ENCODE assay signal across 1 cellular context in genomic region chr1:45876000-45876399, GRCh38.
A peak's percentile ranks its signal among the peaks of the same experiment; 100 is the strongest.
TF ChIP-seq lines count a peak whose summit lies in the region.

No MANE protein-coding gene starts in this region.

TF ChIP-seq in HEK293, 187 proteins besides CTCF, POLR2A, EP300 and RAD21 (continued from another document):
- TF ChIP-seq, protein P1, sequence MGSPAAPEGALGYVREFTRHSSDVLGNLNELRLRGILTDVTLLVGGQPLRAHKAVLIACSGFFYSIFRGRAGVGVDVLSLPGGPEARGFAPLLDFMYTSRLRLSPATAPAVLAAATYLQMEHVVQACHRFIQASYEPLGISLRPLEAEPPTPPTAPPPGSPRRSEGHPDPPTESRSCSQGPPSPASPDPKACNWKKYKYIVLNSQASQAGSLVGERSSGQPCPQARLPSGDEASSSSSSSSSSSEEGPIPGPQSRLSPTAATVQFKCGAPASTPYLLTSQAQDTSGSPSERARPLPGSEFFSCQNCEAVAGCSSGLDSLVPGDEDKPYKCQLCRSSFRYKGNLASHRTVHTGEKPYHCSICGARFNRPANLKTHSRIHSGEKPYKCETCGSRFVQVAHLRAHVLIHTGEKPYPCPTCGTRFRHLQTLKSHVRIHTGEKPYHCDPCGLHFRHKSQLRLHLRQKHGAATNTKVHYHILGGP (tag by site-specific recombination; IDR thresholded peaks at IDR 0.05): peak; percentile 96
- TF ChIP-seq ZNF112 (tag by site-specific recombination; IDR thresholded peaks at IDR 0.05) (peak; percentile 97), ZNF2 (tag by site-specific recombination; IDR thresholded peaks at IDR 0.05) (peak; percentile 35; the same call in 1 of the 2 replicates), TSHZ1 (tag by site-specific recombination; IDR thresholded peaks at IDR 0.05; ENCODE audit: borderline replicate concordance) (peak; percentile 22; the same call in 1 of the 2 replicates), ZNF768 (tag by site-specific recombination; IDR thresholded peaks at IDR 0.05) (no peak), ZNF239 (tag by site-specific recombination; IDR thresholded peaks at IDR 0.05) (no peak), ZBTB48 (tag by site-specific recombination; IDR thresholded peaks at IDR 0.05) (0 out of 2 replicates have a peak, but pooled peaks have one; percentile 41), INSM2 (tag by site-specific recombination; IDR thresholded peaks at IDR 0.05) (no peak), ZNF677 (tag by site-specific recombination; IDR thresholded peaks at IDR 0.05) (peak; percentile 56; the same call in 1 of the 2 replicates), ZNF843 (tag by site-specific recombination; IDR thresholded peaks at IDR 0.05) (peak; percentile 63; the same call in 1 of the 2 replicates), ZNF132 (tag by site-specific recombination; IDR thresholded peaks at IDR 0.05; ENCODE audit: borderline replicate concordance) (peak; percentile 83; the same call in 1 of the 2 replicates), ZNF174 (tag by site-specific recombination; IDR thresholded peaks at IDR 0.05) (peak; percentile 89; the same call in 1 of the 2 replicates), BCL11B (tag by site-specific recombination; IDR thresholded peaks at IDR 0.05; ENCODE audit: low read depth) (0 out of 2 replicates have a peak, but pooled peaks have one; percentile 34), ZNF423 (tag by site-specific recombination; IDR thresholded peaks at IDR 0.05) (peak; percentile 15; the same call in 1 of the 2 replicates), ZNF561 (tag by site-specific recombination; IDR thresholded peaks at IDR 0.05; ENCODE audit: borderline replicate concordance) (peak; percentile 80; the same call in 1 of the 2 replicates), KLF8 (tag by site-specific recombination; IDR thresholded peaks at IDR 0.05) (0 out of 2 replicates have a peak, but pooled peaks have one; percentile 50), ZNF354C (tag by site-specific recombination; IDR thresholded peaks at IDR 0.05; ENCODE audit: borderline replicate concordance, low read depth) (no peak), ZNF350 (tag by site-specific recombination; IDR thresholded peaks at IDR 0.05) (peak; percentile 94), ZNF341 (tag by site-specific recombination; IDR thresholded peaks at IDR 0.05; ENCODE audit: low read depth) (no peak), ZFHX2 (tag by site-specific recombination; conservative IDR thresholded peaks at IDR 0.05) (peak; percentile 60), ZNF610 (tag by site-specific recombination; IDR thresholded peaks at IDR 0.05; ENCODE audit: borderline replicate concordance) (no peak), ZNF398 (tag by site-specific recombination; IDR thresholded peaks at IDR 0.05) (peak; percentile 66), MZF1 (tag by site-specific recombination; IDR thresholded peaks at IDR 0.05; ENCODE audit: borderline replicate concordance) (peak; percentile 52; the same call in 1 of the 2 replicates), SP7 (tag by site-specific recombination; IDR thresholded peaks at IDR 0.05) (peak; percentile 61; the same call in 1 of the 2 replicates), ZNF514 (tag by site-specific recombination; IDR thresholded peaks at IDR 0.05) (no peak), ZNF776 (tag by site-specific recombination; IDR thresholded peaks at IDR 0.05; ENCODE audit: borderline replicate concordance) (peak; percentile 99), ZXDB (tag by site-specific recombination; IDR thresholded peaks at IDR 0.05) (peak; percentile 85), ZNF292 (tag by site-specific recombination; IDR thresholded peaks at IDR 0.05; ENCODE audit: borderline replicate concordance, low read depth) (no peak), SALL2 (tag by site-specific recombination; IDR thresholded peaks at IDR 0.05; ENCODE audit: borderline replicate concordance) (0 out of 2 replicates have a peak, but pooled peaks have one; percentile 87), AEBP2 (tag by site-specific recombination; IDR thresholded peaks at IDR 0.05; ENCODE audit: borderline replicate concordance) (no peak), ZNF146 (tag by site-specific recombination; IDR thresholded peaks at IDR 0.05) (no peak), KLF10 (tag by site-specific recombination; IDR thresholded peaks at IDR 0.05) (peak; percentile 88), ZNF37A (tag by site-specific recombination; IDR thresholded peaks at IDR 0.05) (peak; percentile 86)
- TF ChIP-seq, protein P2, sequence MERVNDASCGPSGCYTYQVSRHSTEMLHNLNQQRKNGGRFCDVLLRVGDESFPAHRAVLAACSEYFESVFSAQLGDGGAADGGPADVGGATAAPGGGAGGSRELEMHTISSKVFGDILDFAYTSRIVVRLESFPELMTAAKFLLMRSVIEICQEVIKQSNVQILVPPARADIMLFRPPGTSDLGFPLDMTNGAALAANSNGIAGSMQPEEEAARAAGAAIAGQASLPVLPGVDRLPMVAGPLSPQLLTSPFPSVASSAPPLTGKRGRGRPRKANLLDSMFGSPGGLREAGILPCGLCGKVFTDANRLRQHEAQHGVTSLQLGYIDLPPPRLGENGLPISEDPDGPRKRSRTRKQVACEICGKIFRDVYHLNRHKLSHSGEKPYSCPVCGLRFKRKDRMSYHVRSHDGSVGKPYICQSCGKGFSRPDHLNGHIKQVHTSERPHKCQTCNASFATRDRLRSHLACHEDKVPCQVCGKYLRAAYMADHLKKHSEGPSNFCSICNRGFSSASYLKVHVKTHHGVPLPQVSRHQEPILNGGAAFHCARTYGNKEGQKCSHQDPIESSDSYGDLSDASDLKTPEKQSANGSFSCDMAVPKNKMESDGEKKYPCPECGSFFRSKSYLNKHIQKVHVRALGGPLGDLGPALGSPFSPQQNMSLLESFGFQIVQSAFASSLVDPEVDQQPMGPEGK (tag by site-specific recombination; IDR thresholded peaks at IDR 0.05): 0 out of 2 replicates have a peak, but pooled peaks have one; percentile 33
- TF ChIP-seq, protein P3, sequence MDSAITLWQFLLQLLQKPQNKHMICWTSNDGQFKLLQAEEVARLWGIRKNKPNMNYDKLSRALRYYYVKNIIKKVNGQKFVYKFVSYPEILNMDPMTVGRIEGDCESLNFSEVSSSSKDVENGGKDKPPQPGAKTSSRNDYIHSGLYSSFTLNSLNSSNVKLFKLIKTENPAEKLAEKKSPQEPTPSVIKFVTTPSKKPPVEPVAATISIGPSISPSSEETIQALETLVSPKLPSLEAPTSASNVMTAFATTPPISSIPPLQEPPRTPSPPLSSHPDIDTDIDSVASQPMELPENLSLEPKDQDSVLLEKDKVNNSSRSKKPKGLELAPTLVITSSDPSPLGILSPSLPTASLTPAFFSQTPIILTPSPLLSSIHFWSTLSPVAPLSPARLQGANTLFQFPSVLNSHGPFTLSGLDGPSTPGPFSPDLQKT (IDR thresholded peaks at IDR 0.05; ENCODE audit: borderline replicate concordance, low read depth, low read length): no peak
- TF ChIP-seq, protein P4, sequence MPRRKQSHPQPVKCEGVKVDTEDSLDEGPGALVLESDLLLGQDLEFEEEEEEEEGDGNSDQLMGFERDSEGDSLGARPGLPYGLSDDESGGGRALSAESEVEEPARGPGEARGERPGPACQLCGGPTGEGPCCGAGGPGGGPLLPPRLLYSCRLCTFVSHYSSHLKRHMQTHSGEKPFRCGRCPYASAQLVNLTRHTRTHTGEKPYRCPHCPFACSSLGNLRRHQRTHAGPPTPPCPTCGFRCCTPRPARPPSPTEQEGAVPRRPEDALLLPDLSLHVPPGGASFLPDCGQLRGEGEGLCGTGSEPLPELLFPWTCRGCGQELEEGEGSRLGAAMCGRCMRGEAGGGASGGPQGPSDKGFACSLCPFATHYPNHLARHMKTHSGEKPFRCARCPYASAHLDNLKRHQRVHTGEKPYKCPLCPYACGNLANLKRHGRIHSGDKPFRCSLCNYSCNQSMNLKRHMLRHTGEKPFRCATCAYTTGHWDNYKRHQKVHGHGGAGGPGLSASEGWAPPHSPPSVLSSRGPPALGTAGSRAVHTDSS (tag by site-specific recombination; IDR thresholded peaks at IDR 0.05): 0 out of 2 replicates have a peak, but pooled peaks have one; percentile 13
TF ChIP-seq in HEK293: peak in this region for 64.
